Comparison of ENCODE assay signal across 14 cellular contexts in the genomic region with DNA sequence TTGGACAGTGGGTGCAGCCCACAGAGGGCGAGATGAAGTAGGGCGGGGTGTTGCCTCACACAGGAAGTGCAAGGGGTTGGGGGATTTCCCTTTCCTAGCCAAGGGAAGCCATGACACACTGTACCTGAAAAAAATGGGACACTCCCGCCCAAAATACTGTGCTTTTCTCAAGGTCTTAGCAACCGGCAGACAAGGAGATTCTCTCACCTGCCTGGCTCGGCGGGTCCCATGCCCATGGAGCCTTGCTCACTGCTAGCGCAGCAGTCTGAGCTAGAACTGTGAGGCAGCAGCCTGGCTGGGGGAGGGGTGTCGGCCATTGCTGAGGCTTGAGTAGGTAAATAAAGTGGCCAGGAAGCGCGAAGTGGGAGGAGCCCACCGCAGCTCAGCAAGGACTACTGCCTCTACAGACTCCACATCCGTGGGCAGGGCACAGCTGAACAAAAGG.
A peak's percentile ranks its signal among the peaks of the same experiment; 100 is the strongest.
DNase-seq lines count a peak whose midpoint lies in the region; ATAC-seq, FAIRE-seq and TF ChIP-seq lines count a peak whose summit lies in the region.
"Had no signal": no experiment of that assay in that cellular context is flagged by ENCODE, and none has a peak within 500 bp of the region (broad histone marks: within the 10 kb centered on the region; RNA-seq: fewer than 3 reads in every experiment).

No MANE protein-coding gene starts in this region.

- H3K27ac Mint-ChIP-seq in T-helper 17 cell (peak overlapping the region; percentile 42), nephron progenitor cell (peak overlapping the region; percentile 80)

- no peaks in the 10 kb centered on the region for H3K27me3 Mint-ChIP-seq in T-helper 17 cell
- peaks cover 3% of the 10 kb centered on the region for H3K27me3 Mint-ChIP-seq in nephron progenitor cell (ENCODE audit: low read depth, poor library complexity)

- no peak for FAIRE-seq in HTR-8/SVneo (lab: Jason Lieb, UNC)
- FAIRE-seq: GM18507 had no signal

- H3K36me3 Mint-ChIP-seq in T-helper 17 cell (ENCODE audit: low read depth) = peaks cover 5% of the 10 kb centered on the region
- H3K36me3 Mint-ChIP-seq in nephron progenitor cell (ENCODE audit: low read depth) = peaks cover 88% of the 10 kb centered on the region

- TF ChIP-seq CTCF in nephron progenitor cell (IDR thresholded peaks at IDR 0.05) = no peak

- H3K9me3 Mint-ChIP-seq in nephron progenitor cell = peaks cover 47% of the 10 kb centered on the region

- H3K4me3 Mint-ChIP-seq in T-helper 17 cell = peak overlapping the region; percentile 13
- H3K4me3 Mint-ChIP-seq in nephron progenitor cell = no peak overlapping the region

- DNase-seq in DMS53 treated with DMSO at 0.1 percent for 48 hours (lab: John Stamatoyannopoulos, UW; ENCODE audit: unreplicated experiment) = peak; percentile 52
- peak in 1 of 3 donors; percentile 5 for DNase-seq in T-helper 17 cell
- peak; percentile 9 for DNase-seq in activated gamma-delta T cell treated with anti-CD3 and anti-CD28 coated beads, Interleukin-2, amount 50 U/mL, for 16 hours (ENCODE audit: low read depth)
- peak; percentile 4 for DNase-seq in nephron progenitor cell
- DNase-seq in HTR-8/SVneo (ENCODE audit: insufficient read length, low spot score) = no peak
- no peak for DNase-seq in NCI-H2081 (lab: John Stamatoyannopoulos, UW)
- DNase-seq: anterior cingulate cortex, BE2C, dorsolateral prefrontal cortex, EL had no signal

- peak; percentile 59 for ATAC-seq in T-helper 17 cell
- no peak for ATAC-seq in SK-N-SH treated with all-trans-retinoic acid at 6 μM for 48 hours
- ATAC-seq in HG02973 (IDR thresholded peaks at IDR 0.05; ENCODE audit: unreplicated experiment) = no peak

- H3K9me3 ChIP-seq in T-helper 17 cell (ENCODE audit: control insufficient read depth, low read length, poor library complexity, severe bottlenecking) = no peaks in the 10 kb centered on the region
- H3K9me3 ChIP-seq: BE2C, prostate gland had no signal

- H3K4me1 Mint-ChIP-seq in T-helper 17 cell = peaks cover 13% of the 10 kb centered on the region
- peaks cover 17% of the 10 kb centered on the region for H3K4me1 Mint-ChIP-seq in nephron progenitor cell

TF ChIP-seq in SK-N-SH treated with all-trans-retinoic acid at 6 μM for 48 hours, 23 proteins besides CTCF, POLR2A, EP300 and RAD21:
- TF ChIP-seq PPARA (CRISPR knock-in tag; IDR thresholded peaks at IDR 0.05; ENCODE audit: borderline replicate concordance) (no peak), ARNTL (CRISPR knock-in tag; IDR thresholded peaks at IDR 0.05; ENCODE audit: borderline replicate concordance, low read depth) (no peak), ESRRG (CRISPR knock-in tag; IDR thresholded peaks at IDR 0.05) (no peak), TCF4 (CRISPR knock-in tag; IDR thresholded peaks at IDR 0.05; ENCODE audit: borderline replicate concordance) (no peak), TOX (CRISPR knock-in tag; IDR thresholded peaks at IDR 0.05; ENCODE audit: borderline replicate concordance) (no peak), GLIS3 (CRISPR knock-in tag; IDR thresholded peaks at IDR 0.05) (no peak), BACH2 (CRISPR knock-in tag; IDR thresholded peaks at IDR 0.05; ENCODE audit: borderline replicate concordance) (no peak), ZNF565 (CRISPR knock-in tag; conservative IDR thresholded peaks at IDR 0.05; ENCODE audit: low read depth) (no peak), ISL1 (CRISPR knock-in tag; IDR thresholded peaks at IDR 0.05) (no peak), ZC3H10 (CRISPR knock-in tag; IDR thresholded peaks at IDR 0.05) (no peak), ZFP3 (CRISPR knock-in tag; IDR thresholded peaks at IDR 0.05) (no peak), RARB (CRISPR knock-in tag; IDR thresholded peaks at IDR 0.05) (no peak)
- TF ChIP-seq, protein P1, sequence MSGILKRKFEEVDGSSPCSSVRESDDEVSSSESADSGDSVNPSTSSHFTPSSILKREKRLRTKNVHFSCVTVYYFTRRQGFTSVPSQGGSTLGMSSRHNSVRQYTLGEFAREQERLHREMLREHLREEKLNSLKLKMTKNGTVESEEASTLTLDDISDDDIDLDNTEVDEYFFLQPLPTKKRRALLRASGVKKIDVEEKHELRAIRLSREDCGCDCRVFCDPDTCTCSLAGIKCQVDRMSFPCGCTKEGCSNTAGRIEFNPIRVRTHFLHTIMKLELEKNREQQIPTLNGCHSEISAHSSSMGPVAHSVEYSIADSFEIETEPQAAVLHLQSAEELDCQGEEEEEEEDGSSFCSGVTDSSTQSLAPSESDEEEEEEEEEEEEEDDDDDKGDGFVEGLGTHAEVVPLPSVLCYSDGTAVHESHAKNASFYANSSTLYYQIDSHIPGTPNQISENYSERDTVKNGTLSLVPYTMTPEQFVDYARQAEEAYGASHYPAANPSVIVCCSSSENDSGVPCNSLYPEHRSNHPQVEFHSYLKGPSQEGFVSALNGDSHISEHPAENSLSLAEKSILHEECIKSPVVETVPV (CRISPR knock-in tag; IDR thresholded peaks at IDR 0.05) = no peak
- TF ChIP-seq, protein P2, sequence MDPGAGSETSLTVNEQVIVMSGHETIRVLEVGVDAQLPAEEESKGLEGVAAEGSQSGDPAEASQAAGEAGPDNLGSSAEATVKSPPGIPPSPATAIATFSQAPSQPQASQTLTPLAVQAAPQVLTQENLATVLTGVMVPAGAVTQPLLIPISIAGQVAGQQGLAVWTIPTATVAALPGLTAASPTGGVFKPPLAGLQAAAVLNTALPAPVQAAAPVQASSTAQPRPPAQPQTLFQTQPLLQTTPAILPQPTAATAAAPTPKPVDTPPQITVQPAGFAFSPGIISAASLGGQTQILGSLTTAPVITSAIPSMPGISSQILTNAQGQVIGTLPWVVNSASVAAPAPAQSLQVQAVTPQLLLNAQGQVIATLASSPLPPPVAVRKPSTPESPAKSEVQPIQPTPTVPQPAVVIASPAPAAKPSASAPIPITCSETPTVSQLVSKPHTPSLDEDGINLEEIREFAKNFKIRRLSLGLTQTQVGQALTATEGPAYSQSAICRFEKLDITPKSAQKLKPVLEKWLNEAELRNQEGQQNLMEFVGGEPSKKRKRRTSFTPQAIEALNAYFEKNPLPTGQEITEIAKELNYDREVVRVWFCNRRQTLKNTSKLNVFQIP (CRISPR knock-in tag; IDR thresholded peaks at IDR 0.05; ENCODE audit: borderline replicate concordance, low read depth) = no peak
- TF ChIP-seq, protein P3, sequence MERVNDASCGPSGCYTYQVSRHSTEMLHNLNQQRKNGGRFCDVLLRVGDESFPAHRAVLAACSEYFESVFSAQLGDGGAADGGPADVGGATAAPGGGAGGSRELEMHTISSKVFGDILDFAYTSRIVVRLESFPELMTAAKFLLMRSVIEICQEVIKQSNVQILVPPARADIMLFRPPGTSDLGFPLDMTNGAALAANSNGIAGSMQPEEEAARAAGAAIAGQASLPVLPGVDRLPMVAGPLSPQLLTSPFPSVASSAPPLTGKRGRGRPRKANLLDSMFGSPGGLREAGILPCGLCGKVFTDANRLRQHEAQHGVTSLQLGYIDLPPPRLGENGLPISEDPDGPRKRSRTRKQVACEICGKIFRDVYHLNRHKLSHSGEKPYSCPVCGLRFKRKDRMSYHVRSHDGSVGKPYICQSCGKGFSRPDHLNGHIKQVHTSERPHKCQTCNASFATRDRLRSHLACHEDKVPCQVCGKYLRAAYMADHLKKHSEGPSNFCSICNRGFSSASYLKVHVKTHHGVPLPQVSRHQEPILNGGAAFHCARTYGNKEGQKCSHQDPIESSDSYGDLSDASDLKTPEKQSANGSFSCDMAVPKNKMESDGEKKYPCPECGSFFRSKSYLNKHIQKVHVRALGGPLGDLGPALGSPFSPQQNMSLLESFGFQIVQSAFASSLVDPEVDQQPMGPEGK (CRISPR knock-in tag; IDR thresholded peaks at IDR 0.05; ENCODE audit: borderline replicate concordance) = no peak

Comparison
In these comparisons a context has a peak if more than half of its experiments do, and no peak if none do; other contexts are left out.
1. DNase-seq: peak in DMS53 treated with DMSO at 0.1 percent for 48 hours (single experiment), activated gamma-delta T cell treated with anti-CD3 and anti-CD28 coated beads, Interleukin-2, amount 50 U/mL, for 16 hours (single experiment) and nephron progenitor cell (single experiment); none in HTR-8/SVneo (single experiment) and NCI-H2081 (0 of 2).